In the genomic region with DNA sequence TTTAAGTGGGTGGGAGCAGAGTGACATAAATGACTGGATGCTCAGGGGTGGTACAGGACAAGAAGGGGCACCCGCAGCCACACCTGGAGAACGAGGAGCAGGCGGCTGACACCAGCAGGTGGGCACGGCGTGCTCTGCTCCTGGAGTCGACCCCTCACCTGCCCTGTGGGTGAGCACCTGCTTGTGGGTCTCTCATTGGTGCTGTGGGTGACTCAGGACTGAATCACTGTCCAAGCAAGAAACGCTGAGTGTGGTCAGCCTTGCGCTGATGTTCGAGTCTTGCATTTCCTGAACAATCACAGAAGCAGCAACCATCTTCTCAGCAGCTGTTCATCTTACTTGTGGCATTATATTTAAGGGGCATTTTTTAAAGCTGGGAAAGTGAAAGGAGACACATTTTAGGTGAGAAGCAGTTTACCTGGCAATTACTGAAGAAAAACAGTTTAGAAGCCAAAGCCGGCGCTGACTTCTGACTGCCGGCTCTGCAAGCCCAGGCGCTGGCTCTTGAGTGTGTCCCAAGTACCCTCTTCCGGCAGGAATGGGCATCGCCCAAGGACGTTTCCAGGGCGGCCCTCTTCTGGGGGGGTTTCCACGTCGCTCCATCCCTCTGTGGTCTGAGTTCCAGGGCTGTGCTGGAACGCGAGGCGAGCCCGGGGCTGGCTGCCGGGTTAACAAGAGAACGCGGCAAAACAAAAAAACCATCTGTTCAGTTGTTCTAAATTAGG, we compare ENCODE assay signal across 18 cellular contexts.
DNase-seq lines count a peak whose midpoint lies in the region; ATAC-seq and TF ChIP-seq lines count a peak whose summit lies in the region.
"Had no signal": no experiment of that assay in that cellular context is flagged by ENCODE, and none has a peak within 500 bp of the region (broad histone marks: within the 10 kb centered on the region; RNA-seq: fewer than 3 reads in every experiment).

No MANE protein-coding gene starts in this region.

- no peak overlapping the region for H3K4me3 ChIP-seq in kidney epithelial cell (ENCODE audit: low read depth, low read length)
- H3K4me3 ChIP-seq in prostate gland, result no peak overlapping the region
- H3K4me3 ChIP-seq: BLaER1, sigmoid colon, SK-N-MC had no signal

- TF ChIP-seq CTCF in kidney epithelial cell (IDR thresholded peaks at IDR 0.05; ENCODE audit: insufficient read depth, low read length, poor library complexity, severe bottlenecking) (no peak), prostate gland (IDR thresholded peaks at IDR 0.05) (no peak)

- H3K4me1 ChIP-seq in prostate gland (replicated peaks), result no peaks in the 10 kb centered on the region
- H3K4me1 ChIP-seq: sigmoid colon had no signal

- H3K36me3 ChIP-seq in kidney epithelial cell (ENCODE audit: control insufficient read depth, insufficient read depth, low read length) (no peaks in the 10 kb centered on the region), prostate gland (no peaks in the 10 kb centered on the region)
- H3K36me3 ChIP-seq: BLaER1, neutrophil, sigmoid colon had no signal

- no peak for ATAC-seq in GM18858 (IDR thresholded peaks at IDR 0.05; ENCODE audit: unreplicated experiment)
- ATAC-seq: left lobe of liver had no signal

- 88% methylated on average over 25 of the region's 26 CpGs for WGBS in prostate gland

- intact Hi-C loops in prostate gland (cut with DNase I), result no loop called here

- H3K9me3 ChIP-seq in prostate gland, result no peaks in the 10 kb centered on the region
- H3K9me3 ChIP-seq: neutrophil, sigmoid colon had no signal

- no peaks in the 10 kb centered on the region for H3K27me3 ChIP-seq in kidney epithelial cell (ENCODE audit: control insufficient read depth, insufficient read depth, low read length)
- H3K27me3 ChIP-seq in prostate gland (replicated peaks; ENCODE audit: insufficient read depth), result no peaks in the 10 kb centered on the region
- H3K27me3 ChIP-seq: BLaER1, sigmoid colon had no signal

- no peak overlapping the region for H3K27ac ChIP-seq in prostate gland
- H3K27ac ChIP-seq: BLaER1, neutrophil, sigmoid colon, SK-N-MC had no signal

- no peak for TF ChIP-seq POLR2A in prostate gland (IDR thresholded peaks at IDR 0.05)

- DNase-seq in COLO668 (lab: John Stamatoyannopoulos, UW; ENCODE audit: unreplicated experiment) (peak; percentile 16), HT-29 (ENCODE audit: low spot score) (peak; percentile 41), SW480 (ENCODE audit: low spot score) (peak; percentile 10), kidney epithelial cell (ENCODE audit: low read depth) (peak; percentile 64), prostate gland (ENCODE audit: low spot score) (no peak), iPS-NIHi11 (ENCODE audit: low spot score) (no peak)
- DNase-seq: activated CD4-positive, alpha-beta T cell treated with anti-CD3 and anti-CD28 coated beads, Interleukin-2, amount 50 U/mL, for 1 hour; activated naive CD4-positive, alpha-beta T cell treated with anti-CD3 and anti-CD28 coated beads, Interleukin-2, amount 50 U/mL, for 16 hours; hippocampal formation; NCI-H1436; NCI-H226; sigmoid colon; substantia nigra had no signal

Comparison
In these comparisons a context has a peak if more than half of its experiments do, and no peak if none do; other contexts are left out.
1. DNase-seq: peak in COLO668 (single experiment), HT-29 (single experiment), SW480 (single experiment) and kidney epithelial cell (single experiment); none in prostate gland (single experiment) and iPS-NIHi11 (single experiment).